ENCODE assay signal across 10 cellular contexts in genomic region chr11:126345283-126345682, GRCh38. TPM values are rescaled to one million over a fixed set of nuclear protein-coding genes. Genes with fewer than 3 reads are reported as not detected.
DNase-seq lines count a peak whose midpoint lies in the region; ATAC-seq and TF ChIP-seq lines count a peak whose summit lies in the region.
"Had no signal": no experiment of that assay in that cellular context is flagged by ENCODE, and none has a peak within 500 bp of the region (broad histone marks: within the 10 kb centered on the region; RNA-seq: fewer than 3 reads in every experiment).

No MANE protein-coding gene starts in this region.

- H3K9me3 Mint-ChIP-seq in T-helper 1 cell treated with Interleukin-12 subunit alpha and Interleukin-12 subunit beta and Interleukin-4 antibody, amounts not matched to agents 30 μg/mL and 1 μg/mL, for 36 hours = no peaks in the 10 kb centered on the region
- H3K9me3 Mint-ChIP-seq in chondrocyte (ENCODE audit: low read depth) (no peaks in the 10 kb centered on the region), endothelial cell (ENCODE audit: unreplicated experiment) (no peaks in the 10 kb centered on the region)
- H3K9me3 Mint-ChIP-seq: T-helper 2 cell treated with Interferon-gamma antibody and Interleukin-4, amounts not matched to agents 5 μg/mL and 100 μg/mL, for 36 hours had no signal

- H3K27me3 ChIP-seq in lower lobe of right lung (ENCODE audit: low read depth) (no peaks in the 10 kb centered on the region), transverse colon (no peaks in the 10 kb centered on the region)

- WGBS in transverse colon (ENCODE audit: low coverage in 1 of 2), 2 donors = 97% methylated on average over 16 of the region's 16 CpGs; no CpG with 5 or more reads in 1 of the 2 donors

- DNase-seq in T-helper 1 cell (no peak), chondrocyte (ENCODE audit: low spot score) (peak; percentile 86), lower lobe of right lung (no peak), transverse colon (no peak), endothelial cell (ENCODE audit: low spot score) (no peak)
- no peak for DNase-seq in activated CD8-positive, alpha-beta memory T cell treated with anti-CD3 and anti-CD28 coated beads for 24 hours

- no peak for TF ChIP-seq CTCF in chondrocyte (IDR thresholded peaks at IDR 0.05)
- no peak for TF ChIP-seq CTCF in lower lobe of right lung (IDR thresholded peaks at IDR 0.05)
- TF ChIP-seq CTCF in transverse colon (IDR thresholded peaks at IDR 0.05) = no peak
- no peak for TF ChIP-seq CTCF in endothelial cell (IDR thresholded peaks at IDR 0.05; ENCODE audit: unreplicated experiment)

- H3K36me3 Mint-ChIP-seq in T-helper 1 cell treated with Interleukin-12 subunit alpha and Interleukin-12 subunit beta and Interleukin-4 antibody, amounts not matched to agents 30 μg/mL and 1 μg/mL, for 36 hours (ENCODE audit: low read depth) = peaks cover 22% of the 10 kb centered on the region
- peaks cover 2% of the 10 kb centered on the region for H3K36me3 Mint-ChIP-seq in chondrocyte (ENCODE audit: low read depth)
- H3K36me3 Mint-ChIP-seq in endothelial cell (ENCODE audit: low read depth, unreplicated experiment) = peaks cover 9% of the 10 kb centered on the region

- H3K27ac ChIP-seq in lower lobe of right lung (peak overlapping the region; percentile 67), transverse colon (peak overlapping the region in 3 of 4 donors; percentile 12 to 48 (median 39))

- no peak for TF ChIP-seq EP300 in transverse colon (IDR thresholded peaks at IDR 0.05; ENCODE audit: low read depth)

- intact Hi-C loops in lower lobe of right lung (cut with DNase I) (no loop called here), transverse colon (cut with DNase I; ENCODE audit: low total_unique reads) (no loop called here)

- H3K4me3 ChIP-seq in lower lobe of right lung (no peak overlapping the region), transverse colon (no peak overlapping the region)
- H3K4me3 ChIP-seq: A549 had no signal

- H3K36me3 ChIP-seq in lower lobe of right lung = peaks cover 34% of the 10 kb centered on the region
- no peaks in the 10 kb centered on the region for H3K36me3 ChIP-seq in transverse colon

- in situ Hi-C loops in transverse colon (cut with MboI; ENCODE audit: low pct_ligation_motif_present in 1 of 4, low pct_unique_long_range_greater_than_20kb in 1 of 4, low sequenced_read_pairs in 3 of 4) = no loop called here

- H3K4me1 ChIP-seq in lower lobe of right lung (peaks cover 48% of the 10 kb centered on the region), transverse colon (peaks cover 0 to 9% (median 7%) of the 10 kb centered on the region in 4 donors)

- H3K9me3 ChIP-seq in lower lobe of right lung (no peaks in the 10 kb centered on the region), transverse colon (no peaks in the 10 kb centered on the region)
- H3K9me3 ChIP-seq: A549 had no signal

- no peak overlapping the region for H3K4me3 Mint-ChIP-seq in T-helper 1 cell treated with Interleukin-12 subunit alpha and Interleukin-12 subunit beta and Interleukin-4 antibody, amounts not matched to agents 30 μg/mL and 1 μg/mL, for 36 hours
- H3K4me3 Mint-ChIP-seq in chondrocyte (ENCODE audit: unreplicated experiment) = no peak overlapping the region
- H3K4me3 Mint-ChIP-seq in endothelial cell (ENCODE audit: unreplicated experiment) = no peak overlapping the region

- ATAC-seq in lower lobe of right lung (no peak), GM19452 (IDR thresholded peaks at IDR 0.05; ENCODE audit: unreplicated experiment) (no peak)
- ATAC-seq: A549 had no signal

- H3K27me3 Mint-ChIP-seq in T-helper 1 cell treated with Interleukin-12 subunit alpha and Interleukin-12 subunit beta and Interleukin-4 antibody, amounts not matched to agents 30 μg/mL and 1 μg/mL, for 36 hours (ENCODE audit: low read depth) = no peaks in the 10 kb centered on the region
- H3K27me3 Mint-ChIP-seq in chondrocyte (ENCODE audit: low read depth) (no peaks in the 10 kb centered on the region), endothelial cell (ENCODE audit: unreplicated experiment) (peaks cover 11% of the 10 kb centered on the region)

- peak overlapping the region; percentile 15 for H3K27ac Mint-ChIP-seq in T-helper 1 cell treated with Interleukin-12 subunit alpha and Interleukin-12 subunit beta and Interleukin-4 antibody, amounts not matched to agents 30 μg/mL and 1 μg/mL, for 36 hours
- H3K27ac Mint-ChIP-seq in chondrocyte (ENCODE audit: unreplicated experiment) (no peak overlapping the region), endothelial cell (ENCODE audit: unreplicated experiment) (no peak overlapping the region)

- H3K4me1 Mint-ChIP-seq in T-helper 1 cell treated with Interleukin-12 subunit alpha and Interleukin-12 subunit beta and Interleukin-4 antibody, amounts not matched to agents 30 μg/mL and 1 μg/mL, for 36 hours (ENCODE audit: low read depth) = peaks cover 34% of the 10 kb centered on the region
- H3K4me1 Mint-ChIP-seq in chondrocyte (ENCODE audit: low read depth) = peaks cover 64% of the 10 kb centered on the region
- peaks cover 57% of the 10 kb centered on the region for H3K4me1 Mint-ChIP-seq in endothelial cell (ENCODE audit: unreplicated experiment)

- no peak for TF ChIP-seq POLR2A in transverse colon (IDR thresholded peaks at IDR 0.05)

RNA-seq across cellular contexts. Expression of gene ST3GAL4, which starts 10.2 kb away (rescaled TPM):
- 30.7 to 75.9 TPM (median 30.9 TPM) in 3 replicates for total RNA-seq in chondrocyte
- 26.2 TPM for total RNA-seq in lower lobe of right lung
- total RNA-seq in transverse colon = 100 to 1,000 TPM in 3 of 4 donors, 10 to 100 TPM in 1; 26.1 to 206 (median 166) TPM
- 25.9 TPM for total RNA-seq in endothelial cell (ENCODE audit: unreplicated experiment)

RNA-seq across cellular contexts. Expression of gene DCPS, which starts 41.4 kb away (rescaled TPM):
- 12.3 to 14.8 TPM (median 12.4 TPM) in 3 replicates for total RNA-seq in chondrocyte
- total RNA-seq in lower lobe of right lung = 14.7 TPM
- 10 to 100 TPM in 3 of 4 donors, under 1 TPM in 1; 0.40 to 13.7 (median 11.3) TPM for total RNA-seq in transverse colon
- total RNA-seq in endothelial cell (ENCODE audit: unreplicated experiment) = 11.3 TPM
